Comparison of ENCODE assay signal across 11 cellular contexts in the genomic region with DNA sequence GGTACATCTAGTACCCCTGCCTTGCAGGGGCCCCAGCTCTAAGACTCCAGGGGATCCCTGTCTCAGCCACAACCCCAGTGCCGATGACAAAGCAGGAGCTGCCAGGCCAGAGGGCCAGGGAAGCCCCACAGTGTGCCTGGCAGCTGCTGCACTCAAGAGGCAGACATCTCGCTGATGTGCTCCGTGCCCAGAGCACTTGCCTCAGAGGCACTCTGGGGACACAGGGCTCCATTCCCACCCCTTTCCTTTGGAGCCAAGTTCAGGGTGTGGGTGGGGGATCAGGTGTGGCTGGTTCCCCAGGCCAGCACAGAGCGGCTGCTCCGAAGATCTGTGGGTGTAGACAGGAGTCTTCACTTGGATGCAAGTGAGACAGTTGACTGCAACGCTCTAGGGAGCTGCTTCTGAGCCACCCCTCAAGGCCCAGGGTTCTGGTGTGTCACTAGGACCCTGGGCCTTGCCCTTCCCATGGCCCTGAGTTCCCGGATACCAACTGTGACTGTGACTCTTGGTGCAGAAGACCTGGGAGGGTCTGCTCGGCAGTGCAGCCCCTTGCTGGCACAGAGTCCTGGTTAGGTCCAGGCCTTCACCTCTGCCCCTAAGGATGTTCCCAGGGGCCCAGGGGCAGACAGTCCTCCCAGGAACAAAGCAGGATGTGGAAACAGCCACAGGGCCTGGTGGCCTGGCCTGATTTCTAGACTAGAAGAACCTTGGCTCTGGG. TPM values are rescaled to one million over a fixed set of nuclear protein-coding genes. Genes with fewer than 3 reads are reported as not detected.
DNase-seq lines count a peak whose midpoint lies in the region; ATAC-seq and TF ChIP-seq lines count a peak whose summit lies in the region.
"Had no signal": no experiment of that assay in that cellular context is flagged by ENCODE, and none has a peak within 500 bp of the region (broad histone marks: within the 10 kb centered on the region; RNA-seq: fewer than 3 reads in every experiment).

No MANE protein-coding gene starts in this region.

- peaks cover 22% of the 10 kb centered on the region for H3K79me1 ChIP-seq in neuronal stem cell (ENCODE audit: low read depth, low read length)

- H2AFZ ChIP-seq in neuronal stem cell (ENCODE audit: low read length) = no peak overlapping the region

- peak overlapping the region; percentile 57 for H2BK5ac ChIP-seq in neuronal stem cell (ENCODE audit: low read length)

- intact Hi-C loops in Right ventricle myocardium superior (cut with DNase I) (no loop called here), A673 (cut with micrococcal nuclease; ENCODE audit: unreplicated experiment) (no loop called here)

- H3K4me1 ChIP-seq in BLaER1 treated with 17β-estradiol and CSF1 and Interleukin-3, amounts not matched to agents 10 nM and 100 nM = peaks cover 52 to 79% (median 59%) of the 10 kb centered on the region in 10 experiments
- peaks cover 26 to 27% of the 10 kb centered on the region in 2 donors for H3K4me1 ChIP-seq in neuronal stem cell (ENCODE audit: control insufficient read depth in 2 of 2, insufficient read depth in 1 of 2, low read depth in 1 of 2, low read length in 2 of 2)
- no peaks in the 10 kb centered on the region for H3K4me1 ChIP-seq in A673 (ENCODE audit: insufficient read depth, low read length, poor library complexity, severe bottlenecking)

- H4K20me1 ChIP-seq in BLaER1 treated with 17β-estradiol and CSF1 and Interleukin-3, amounts not matched to agents 10 nM and 100 nM = peaks cover 38 to 72% (median 66%) of the 10 kb centered on the region in 11 experiments

- ATAC-seq in Right ventricle myocardium superior (ENCODE audit: poor library complexity) = peak; percentile 65
- no peak for ATAC-seq in GM21526 (IDR thresholded peaks at IDR 0.05; ENCODE audit: low FRiP score, unreplicated experiment)
- no peak for ATAC-seq in GM19328 (IDR thresholded peaks at IDR 0.05; ENCODE audit: unreplicated experiment)

- no peaks in the 10 kb centered on the region for H3K9me3 ChIP-seq in BLaER1 treated with 17β-estradiol and CSF1 and Interleukin-3, amounts not matched to agents 10 nM and 100 nM (replicated peaks in 1 of 11)
- H3K9me3 ChIP-seq in neuronal stem cell (replicated peaks in 1 of 2; ENCODE audit: control insufficient read depth in 2 of 2, insufficient read depth in 1 of 2, low read depth in 1 of 2, low read length in 2 of 2) = no peaks in the 10 kb centered on the region
- H3K9me3 ChIP-seq in A673 (ENCODE audit: low read depth, low read length, poor library complexity, severe bottlenecking) = no peaks in the 10 kb centered on the region

- no peak for DNase-seq in NB4 (ENCODE audit: low read depth)
- peak; percentile 79 for DNase-seq in Right ventricle myocardium superior
- no peak for DNase-seq in neuronal stem cell (ENCODE audit: low spot score)
- no peak for DNase-seq in A673 (ENCODE audit: low spot score)
- no peak for DNase-seq in GM03348 (ENCODE audit: low spot score)
- DNase-seq: GOT3; NCI-H187; stimulated activated CD4-positive, alpha-beta T cell treated with anti-CD3 and anti-CD28 coated beads, Interleukin-12 subunit alpha, Interleukin-12 subunit beta, amount 100 ng/mL, for 4 hours had no signal

- H3K27me3 ChIP-seq in BLaER1 treated with 17β-estradiol and CSF1 and Interleukin-3, amounts not matched to agents 10 nM and 100 nM = no peaks in the 10 kb centered on the region
- H3K27me3 ChIP-seq in neuronal stem cell (ENCODE audit: control insufficient read depth in 3 of 3, insufficient read depth in 3 of 3, low read depth in 1 of 3, low read length in 3 of 3) (no peaks in the 10 kb centered on the region), A673 (replicated peaks; ENCODE audit: insufficient read depth, low read depth, low read length, poor library complexity) (no peaks in the 10 kb centered on the region)

- BruUV-seq in A673 (replicated peaks; lab: Mats Ljungman, UMichigan) = no TSS peak

- no peak overlapping the region for H4K91ac ChIP-seq in neuronal stem cell (ENCODE audit: low read depth, low read length, poor library complexity)

- peak overlapping the region; percentile 15 for H3K18ac ChIP-seq in neuronal stem cell (ENCODE audit: low read length)

- no peak overlapping the region for H2BK12ac ChIP-seq in neuronal stem cell (ENCODE audit: low read length)

- no peak for TF ChIP-seq CTCF in NB4 (IDR thresholded peaks at IDR 0.05; ENCODE audit: low read depth, low read length)
- TF ChIP-seq CTCF in A673 (conservative IDR thresholded peaks at IDR 0.05; ENCODE audit: low read depth, low read length) = no peak

- H3K4me3 ChIP-seq in BLaER1 treated with 17β-estradiol and CSF1 and Interleukin-3, amounts not matched to agents 10 nM and 100 nM = peak overlapping the region in 8 of 10 experiments; percentile 78 to 100 (median 96); a peak in 12 of 20 replicates
- H3K4me3 ChIP-seq in NB4 (ENCODE audit: low read depth, low read length) (peak overlapping the region; percentile 82), neuronal stem cell (ENCODE audit: low read length in 2 of 2) (no peak overlapping the region), A673 (ENCODE audit: low read depth, low read length, poor library complexity, severe bottlenecking) (no peak overlapping the region)

- no CpG with 5 or more reads among the region's 8 CpGs for WGBS in neuronal stem cell (ENCODE audit: extremely low coverage in 2 of 2, insufficient read length in 2 of 2, insufficient replicate concordance in 1 of 2), 2 donors

- peak overlapping the region; percentile 89 to 98 (median 95) for H3K9ac ChIP-seq in BLaER1 treated with 17β-estradiol and CSF1 and Interleukin-3, amounts not matched to agents 10 nM and 100 nM
- H3K9ac ChIP-seq in neuronal stem cell (ENCODE audit: low read depth, low read length, poor library complexity) = peak overlapping the region; percentile 55

- peaks cover 40 to 62% (median 52%) of the 10 kb centered on the region in 11 experiments for H3K36me3 ChIP-seq in BLaER1 treated with 17β-estradiol and CSF1 and Interleukin-3, amounts not matched to agents 10 nM and 100 nM
- H3K36me3 ChIP-seq in neuronal stem cell (replicated peaks in 1 of 2; ENCODE audit: control insufficient read depth in 2 of 2, insufficient read depth in 2 of 2, low read length in 2 of 2) (peaks cover 34 to 38% of the 10 kb centered on the region in 2 donors), A673 (ENCODE audit: insufficient read depth, low read length, poor library complexity, severe bottlenecking) (no peaks in the 10 kb centered on the region)

- H3K4ac ChIP-seq in neuronal stem cell (ENCODE audit: low read length) = no peak overlapping the region

- H2BK120ac ChIP-seq in neuronal stem cell (ENCODE audit: low read depth, low read length) = no peak overlapping the region

- H3K4me2 ChIP-seq in BLaER1 treated with 17β-estradiol and CSF1 and Interleukin-3, amounts not matched to agents 10 nM and 100 nM = peak overlapping the region; percentile 87 to 100 (median 98)
- H3K4me2 ChIP-seq in neuronal stem cell (ENCODE audit: insufficient read depth, low read length, poor library complexity, severe bottlenecking) = no peak overlapping the region

- no peak overlapping the region for H3K23ac ChIP-seq in neuronal stem cell (ENCODE audit: low read depth, low read length, poor library complexity)

- CTCF ChIA-PET in A673 (lab: Charles Lee) = no interaction called here

- no peak overlapping the region for H3K14ac ChIP-seq in neuronal stem cell (ENCODE audit: low read length)

- H2BK15ac ChIP-seq in neuronal stem cell (ENCODE audit: low read length) = no peak overlapping the region

- POLR2A ChIA-PET in A673 (lab: Charles Lee; ENCODE audit: low non-redundant PET) = no interaction called here

- peak overlapping the region in 10 of 11 experiments; percentile 22 to 97 (median 92); a peak in 19 of 22 replicates for H3K27ac ChIP-seq in BLaER1 treated with 17β-estradiol and CSF1 and Interleukin-3, amounts not matched to agents 10 nM and 100 nM
- H3K27ac ChIP-seq in neuronal stem cell (replicated peaks; ENCODE audit: low read length) (no peak overlapping the region), A673 (ENCODE audit: low read depth, low read length, poor library complexity, severe bottlenecking) (no peak overlapping the region)

- TF ChIP-seq POLR2A in NB4 (IDR thresholded peaks at IDR 0.05; ENCODE audit: extremely low read depth, insufficient read length) = no peak

- peak overlapping the region; percentile 25 for H2AK5ac ChIP-seq in neuronal stem cell (ENCODE audit: low read depth, low read length)

- no peak overlapping the region for H4K8ac ChIP-seq in neuronal stem cell (ENCODE audit: low read depth, low read length)

RNA-seq across cellular contexts. Expression of a gene that starts 2.6 kb away (rescaled TPM):
- total RNA-seq in Right ventricle myocardium superior (84.1 TPM), A673 (2021) (108 and 147 TPM in 2 replicates)
- 246 TPM for polyA plus RNA-seq in neuronal stem cell (2013, experiment 1 of 2)
- polyA plus RNA-seq in neuronal stem cell (2013, experiment 2 of 2) = 233 TPM

RNA-seq across cellular contexts. Expression of a gene that starts 5.3 kb away (rescaled TPM):
- total RNA-seq in Right ventricle myocardium superior = 71.2 TPM
- 41.8 TPM for polyA plus RNA-seq in neuronal stem cell (2013, experiment 1 of 2)
- polyA plus RNA-seq in neuronal stem cell (2013, experiment 2 of 2) = 44.8 TPM
- 10.3 and 14.4 TPM in 2 replicates for total RNA-seq in A673 (2021)

RNA-seq across cellular contexts. Expression of a gene that starts 35.9 kb away (rescaled TPM):
- total RNA-seq in Right ventricle myocardium superior = 74.7 TPM
- 0.10 TPM for polyA plus RNA-seq in neuronal stem cell (2013, experiment 1 of 2)
- polyA plus RNA-seq in neuronal stem cell (2013, experiment 2 of 2) = 0.03 TPM
- 0.41 TPM in 1 of 2 replicates, not detected in the other for total RNA-seq in A673 (2021)

Comparison
In these comparisons a context has a peak if more than half of its experiments do, and no peak if none do; other contexts are left out.
1. H3K27ac ChIP-seq: peak in BLaER1 treated with 17β-estradiol and CSF1 and Interleukin-3, amounts not matched to agents 10 nM and 100 nM (10 of 11); none in neuronal stem cell (single experiment) and A673 (single experiment).
2. H3K4me3 ChIP-seq: peak in BLaER1 treated with 17β-estradiol and CSF1 and Interleukin-3, amounts not matched to agents 10 nM and 100 nM (8 of 10) and NB4 (single experiment); none in neuronal stem cell (0 of 2) and A673 (single experiment).
3. RNA of a gene that starts 35.9 kb away (total RNA-seq): 74.7 TPM in Right ventricle myocardium superior (single experiment); 0.41 TPM in A673; every median in the first group is over 10 times any median in the second.